8 cellular contexts compared by ENCODE assay signal in the genomic region with DNA sequence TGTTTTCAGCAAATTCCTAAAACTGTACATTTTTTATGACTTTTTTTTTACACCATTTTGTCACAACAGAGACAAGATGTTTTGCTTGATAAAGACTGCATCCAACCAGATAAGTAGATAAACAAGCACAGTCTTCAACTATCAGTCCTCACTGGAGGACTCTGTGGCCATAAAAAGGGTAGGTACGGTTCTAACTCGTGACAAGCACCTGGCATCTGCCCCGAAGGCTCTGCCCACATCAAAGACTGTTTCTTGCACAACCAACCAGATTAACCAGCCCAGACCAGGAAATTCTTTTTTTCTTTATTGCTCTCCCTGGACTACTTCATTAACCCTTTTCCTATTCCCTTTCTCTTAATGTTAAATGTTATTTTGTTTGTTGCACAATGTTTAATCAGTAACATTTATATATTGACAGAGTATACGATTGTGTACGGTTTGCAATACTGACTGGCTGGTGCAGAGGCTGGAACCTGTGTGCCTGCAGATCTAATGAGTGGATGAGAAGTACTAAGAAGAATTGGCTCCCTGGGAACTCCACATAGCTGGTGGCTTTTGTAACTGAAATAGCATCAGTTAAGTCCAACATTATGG.
A peak's percentile ranks its signal among the peaks of the same experiment; 100 is the strongest.
DNase-seq lines count a peak whose midpoint lies in the region; ATAC-seq and TF ChIP-seq lines count a peak whose summit lies in the region.

No MANE protein-coding gene starts in this region.

- H3K4me3 ChIP-seq in PC-9, result peak overlapping the region; percentile 19; the same call in 1 of the 2 replicates
- H3K4me3 ChIP-seq in dorsolateral prefrontal cortex, result no peak overlapping the region
- H3K4me3 ChIP-seq in smooth muscle cell, result no peak overlapping the region

- H3K27me3 ChIP-seq in PC-9 (ENCODE audit: insufficient read depth, low read depth), result no peaks in the 10 kb centered on the region
- no peaks in the 10 kb centered on the region for H3K27me3 ChIP-seq in dorsolateral prefrontal cortex
- H3K27me3 ChIP-seq in smooth muscle cell (ENCODE audit: low read depth), result no peaks in the 10 kb centered on the region

- no peak overlapping the region for H3K4me3 Mint-ChIP-seq in activated CD4-positive, alpha-beta T cell treated with anti-CD3 and anti-CD28 coated beads for 36 hours

- 29% methylated on average over 5 of the region's 5 CpGs for WGBS in smooth muscle cell (ENCODE audit: low lambda C conversion rate)

- no peaks in the 10 kb centered on the region for H3K9me2 ChIP-seq in PC-9 (ENCODE audit: insufficient read depth)

- no peaks in the 10 kb centered on the region for H3K9me3 Mint-ChIP-seq in activated CD4-positive, alpha-beta T cell treated with anti-CD3 and anti-CD28 coated beads for 36 hours (ENCODE audit: low read depth)

- peak; percentile 43 for ATAC-seq in activated CD4-positive, alpha-beta T cell treated with anti-CD3 and anti-CD28 coated beads for 36 hours
- ATAC-seq in HG02763 (IDR thresholded peaks at IDR 0.05; ENCODE audit: unreplicated experiment), result no peak
- ATAC-seq in GM18517 (IDR thresholded peaks at IDR 0.05; ENCODE audit: unreplicated experiment), result no peak

- H3K79me2 ChIP-seq in PC-9 (ENCODE audit: low read depth), result peaks cover 67% of the 10 kb centered on the region
- H3K79me2 ChIP-seq in smooth muscle cell (ENCODE audit: low read depth), result peaks cover 42% of the 10 kb centered on the region

- H3K4me2 ChIP-seq in PC-9 (peak overlapping the region; percentile 65), smooth muscle cell (peak overlapping the region; percentile 40)

- no TSS peak for BruUV-seq in PC-9 (replicated peaks; lab: Mats Ljungman, UMichigan)

- peaks cover 13% of the 10 kb centered on the region for H3K36me3 ChIP-seq in PC-9 (ENCODE audit: low read depth)
- no peaks in the 10 kb centered on the region for H3K36me3 ChIP-seq in smooth muscle cell (ENCODE audit: low read depth)

- no peak overlapping the region for H3K9ac ChIP-seq in smooth muscle cell (ENCODE audit: low read depth)

- intact Hi-C loops in activated CD4-positive, alpha-beta T cell treated with anti-CD3 and anti-CD28 coated beads for 36 hours (cut with DNase I, micrococcal nuclease), result loop anchor here in 1 of 2 experiments (2.0 to 10.0 kb wide), 2 partner anchors 55 to 567 kb away; partner anchors contain the start of gene TENT2
- intact Hi-C loops in PC-9 (cut with micrococcal nuclease; ENCODE audit: unreplicated experiment) (loop anchor here (1.0 kb wide), 2 partner anchors 33 to 66 kb away; no protein-coding TSS in a partner anchor), dorsolateral prefrontal cortex (cut with DNase I) (no loop called here)

- H3K4me1 Mint-ChIP-seq in activated CD4-positive, alpha-beta T cell treated with anti-CD3 and anti-CD28 coated beads for 36 hours, result peaks cover 81% of the 10 kb centered on the region

- TF ChIP-seq CTCF in PC-9 (conservative IDR thresholded peaks at IDR 0.05), result no peak
- no peak for TF ChIP-seq CTCF in dorsolateral prefrontal cortex (IDR thresholded peaks at IDR 0.05 in 54 of 56, conservative IDR thresholded peaks at IDR 0.05 in 2 of 56; ENCODE audit: low read depth in 1 of 56, partially characterized antibody in 56 of 56)
- TF ChIP-seq CTCF in smooth muscle cell (IDR thresholded peaks at IDR 0.05; ENCODE audit: borderline replicate concordance, insufficient read depth, poor library complexity, severe bottlenecking), result no peak

- H3K27ac ChIP-seq in PC-9, result peak overlapping the region; percentile 99
- H3K27ac ChIP-seq in dorsolateral prefrontal cortex, result peak overlapping the region in 30 of 59 donors; percentile 0 to 76 (median 26)
- peak overlapping the region; percentile 3 for H3K27ac ChIP-seq in smooth muscle cell (ENCODE audit: low read depth)

- H3F3A ChIP-seq in PC-9 (ENCODE audit: insufficient read depth, low read depth) (peaks cover 62% of the 10 kb centered on the region), smooth muscle cell (ENCODE audit: low read depth) (peaks cover 10% of the 10 kb centered on the region)

- peak; percentile 59 for DNase-seq in activated CD4-positive, alpha-beta T cell treated with anti-CD3 and anti-CD28 coated beads for 36 hours
- no peak for DNase-seq in activated CD4-positive, alpha-beta T cell treated with anti-CD3 and anti-CD28 coated beads, Interleukin-2, amount 50 U/mL, for 48 hours
- DNase-seq in PC-9 (peak; percentile 81 to 97), dorsolateral prefrontal cortex (no peak), smooth muscle cell (lab: John Stamatoyannopoulos, UW; ENCODE audit: unreplicated experiment) (no peak), inferior parietal cortex (ENCODE audit: extremely low spot score) (no peak)

- CTCF ChIA-PET in activated CD4-positive, alpha-beta T cell treated with anti-CD3 and anti-CD28 coated beads for 36 hours (lab: Charles Lee), result interaction anchor here (0.7 to 1.3 kb wide), 3 partner anchors 11 to 340 kb away, joined by 3 to 4 read pairs (median 3); no protein-coding TSS in a partner anchor
- CTCF ChIA-PET in PC-9 (lab: Charles Lee), result interaction anchor here (0.6 to 0.7 kb wide), 2 partner anchors 28 to 56 kb away, joined by 3 read pairs; no protein-coding TSS in a partner anchor

- no peaks in the 10 kb centered on the region for H3K27me3 Mint-ChIP-seq in activated CD4-positive, alpha-beta T cell treated with anti-CD3 and anti-CD28 coated beads for 36 hours

- peak overlapping the region; percentile 89 for H3K27ac Mint-ChIP-seq in activated CD4-positive, alpha-beta T cell treated with anti-CD3 and anti-CD28 coated beads for 36 hours

- H3K4me1 ChIP-seq in PC-9 (replicated peaks; ENCODE audit: insufficient read depth) (peaks cover 78% of the 10 kb centered on the region), smooth muscle cell (ENCODE audit: low read depth) (peaks cover 47% of the 10 kb centered on the region)

- H3K9me3 ChIP-seq in PC-9 (ENCODE audit: insufficient read depth, low read depth) (no peaks in the 10 kb centered on the region), smooth muscle cell (replicated peaks; ENCODE audit: low read depth) (no peaks in the 10 kb centered on the region)

- H2AFZ ChIP-seq in PC-9, result no peak overlapping the region
- H2AFZ ChIP-seq in smooth muscle cell (ENCODE audit: low read depth), result no peak overlapping the region

- POLR2A ChIA-PET in activated CD4-positive, alpha-beta T cell treated with anti-CD3 and anti-CD28 coated beads for 36 hours (lab: Charles Lee), result interaction anchor here (0.7 kb wide), 1 partner anchor 197 kb away, joined by 4 read pairs; no protein-coding TSS in a partner anchor
- POLR2A ChIA-PET in PC-9 (lab: Charles Lee; ENCODE audit: unreplicated experiment), result interaction anchor here (0.6 to 0.8 kb wide), 5 partner anchors 64 to 473 kb away, joined by 4 to 18 read pairs (median 6); partner anchors contain the start of genes DHFR, MSH3 and SERINC5

- H3K36me3 Mint-ChIP-seq in activated CD4-positive, alpha-beta T cell treated with anti-CD3 and anti-CD28 coated beads for 36 hours (ENCODE audit: low read depth), result peaks cover 29% of the 10 kb centered on the region

- no peaks in the 10 kb centered on the region for H4K20me1 ChIP-seq in PC-9 (ENCODE audit: insufficient read depth)
- H4K20me1 ChIP-seq in smooth muscle cell (ENCODE audit: low read depth), result peaks cover 9% of the 10 kb centered on the region

Comparison
In these comparisons a context has a peak if more than half of its experiments do, and no peak if none do; other contexts are left out.
1. DNase-seq: peak in activated CD4-positive, alpha-beta T cell treated with anti-CD3 and anti-CD28 coated beads for 36 hours (single experiment) and PC-9 (2 of 2); none in activated CD4-positive, alpha-beta T cell treated with anti-CD3 and anti-CD28 coated beads, Interleukin-2, amount 50 U/mL, for 48 hours (0 of 2), dorsolateral prefrontal cortex (0 of 10), smooth muscle cell (single experiment) and inferior parietal cortex (single experiment).
2. H3K27ac ChIP-seq: peak in every context shown above with its lines; median percentile 99 in PC-9; 26 in dorsolateral prefrontal cortex; 3 in smooth muscle cell.